In genomic region chr3:114846252-114846651, GRCh38 we compare ENCODE assay signal across 19 cellular contexts.
DNase-seq lines count a peak whose midpoint lies in the region; ATAC-seq and TF ChIP-seq lines count a peak whose summit lies in the region.
"Had no signal": no experiment of that assay in that cellular context is flagged by ENCODE, and none has a peak within 500 bp of the region (broad histone marks: within the 10 kb centered on the region; RNA-seq: fewer than 3 reads in every experiment).

No MANE protein-coding gene starts in this region.

- TF ChIP-seq CTCF in left ventricle myocardium inferior (IDR thresholded peaks at IDR 0.05; ENCODE audit: borderline replicate concordance), result no peak

- H3K9me3 ChIP-seq in left ventricle myocardium inferior (replicated peaks), result no peaks in the 10 kb centered on the region
- H3K9me3 ChIP-seq: breast epithelium, heart right ventricle had no signal

- H3K27ac ChIP-seq in left ventricle myocardium inferior (replicated peaks), result peak overlapping the region; percentile 16
- H3K27ac ChIP-seq: breast epithelium, neural progenitor cell, VCaP had no signal

- H3K4me3 ChIP-seq in left ventricle myocardium inferior, result no peak overlapping the region
- H3K4me3 ChIP-seq: breast epithelium, GM12878, heart right ventricle, neural progenitor cell had no signal

- peaks cover 36% of the 10 kb centered on the region for H3K4me1 ChIP-seq in left ventricle myocardium inferior
- H3K4me1 ChIP-seq: breast epithelium, neural progenitor cell had no signal

- ATAC-seq in left ventricle myocardium superior (no peak), GM18867 (IDR thresholded peaks at IDR 0.05; ENCODE audit: unreplicated experiment) (no peak), HG02840 (IDR thresholded peaks at IDR 0.05; ENCODE audit: low FRiP score, unreplicated experiment) (no peak)
- ATAC-seq: activated CD8-positive, alpha-beta T cell treated with anti-CD3 and anti-CD28 coated beads, Interleukin-2, amount 10 ng/mL, durations not matched to agents 7 days and 5 days; GM12878; heart right ventricle; stimulated activated naive CD8-positive, alpha-beta T cell treated with anti-CD3 and anti-CD28 coated beads, Interleukin-15, Interleukin-2, amounts not matched to agents 100 U/mL and 50 U/mL, for 24 hours; T-cell had no signal

- H3K27me3 ChIP-seq in left ventricle myocardium inferior (ENCODE audit: low read depth), result no peaks in the 10 kb centered on the region
- H3K27me3 ChIP-seq: breast epithelium, heart right ventricle, neural progenitor cell had no signal

- intact Hi-C loops in left ventricle myocardium inferior (cut with micrococcal nuclease), result no loop called here
- intact Hi-C loops in left ventricle myocardium superior (cut with micrococcal nuclease), result no loop called here

- no peaks in the 10 kb centered on the region for H3K36me3 ChIP-seq in left ventricle myocardium inferior
- H3K36me3 ChIP-seq: breast epithelium, heart right ventricle, neural progenitor cell had no signal

- no peak for DNase-seq in left ventricle myocardium inferior
- DNase-seq in left ventricle myocardium superior, result no peak
- peak; percentile 58 for DNase-seq in cerebellar cortex (ENCODE audit: low spot score)
- DNase-seq in medulla oblongata (ENCODE audit: extremely low spot score), result peak; percentile 53
- no peak for DNase-seq in SIG-M5 (lab: John Stamatoyannopoulos, UW)
- DNase-seq in activated CD4-positive, alpha-beta T cell treated with anti-CD3 and anti-CD28 coated beads, Interleukin-2, amount 50 U/mL, for 48 hours, result no peak
- DNase-seq: activated CD8-positive, alpha-beta T cell treated with anti-CD3 and anti-CD28 coated beads, Interleukin-2, amount 10 ng/mL, durations not matched to agents 7 days and 5 days; activated naive CD8-positive, alpha-beta T cell treated with anti-CD3 and anti-CD28 coated beads for 36 hours; activated T-cell treated with anti-CD3 and anti-CD28 coated beads, Interleukin-2, amount 50 U/mL, for 48 hours; heart right ventricle; islet precursor cell; stimulated activated naive CD8-positive, alpha-beta T cell treated with anti-CD3 and anti-CD28 coated beads, Interleukin-15, Interleukin-2, amounts not matched to agents 100 U/mL and 50 U/mL, for 24 hours; T-cell had no signal

Comparison
In these comparisons a context has a peak if more than half of its experiments do, and no peak if none do; other contexts are left out.
1. DNase-seq: peak in cerebellar cortex (single experiment) and medulla oblongata (single experiment); none in left ventricle myocardium inferior (single experiment), left ventricle myocardium superior (single experiment), SIG-M5 (single experiment) and activated CD4-positive, alpha-beta T cell treated with anti-CD3 and anti-CD28 coated beads, Interleukin-2, amount 50 U/mL, for 48 hours (0 of 2).